ENCODE assay signal across 8 cellular contexts in genomic region chr19:1863308-1863637, GRCh38. TPM values are rescaled to one million over a fixed set of nuclear protein-coding genes. Genes with fewer than 3 reads are reported as not detected.
DNase-seq lines count a peak whose midpoint lies in the region; ATAC-seq and TF ChIP-seq lines count a peak whose summit lies in the region.

Gene KLF16 (minus strand): TSS chr19:1863579. CDS start chr19:1863497, 82 bp downstream.

- H3K4ac ChIP-seq in mesendoderm (ENCODE audit: low read depth, low read length) = peak within 1 kb of the TSS; percentile 98

- CTCF ChIA-PET in CD8-positive, alpha-beta T cell (lab: Charles Lee) = no interaction called here

- no peaks in the 10 kb centered on the region for H3K9me3 ChIP-seq in CD8-positive, alpha-beta T cell (ENCODE audit: low read length)

- DNase-seq in CD8-positive, alpha-beta T cell = no peak
- DNase-seq in brain microvascular endothelial cell (no peak), mesendoderm (no peak), NCI-H2227 treated with DMSO at 0.1 percent for 48 hours (lab: John Stamatoyannopoulos, UW) (no peak)
- DNase-seq in NK-92 treated with Interleukin-12 subunit alpha and Interleukin-12 subunit beta, amount 100 ng/mL, for 24 hours (lab: John Stamatoyannopoulos, UW) = no peak

- in situ Hi-C loops in brain microvascular endothelial cell (cut with HindIII; ENCODE audit: low pct_ligation_motif_present, low sequenced_read_pairs) = no loop called here

- H3K27me3 ChIP-seq in CD8-positive, alpha-beta T cell (ENCODE audit: insufficient read depth, low read length) = no peaks in the 10 kb centered on the region
- H3K27me3 ChIP-seq in brain microvascular endothelial cell (replicated peaks) (no peaks in the 10 kb centered on the region), mesendoderm (ENCODE audit: insufficient read depth, low read length, poor library complexity) (no peaks in the 10 kb centered on the region)

- ATAC-seq in CD8-positive, alpha-beta T cell = no peak
- ATAC-seq in HG02943 (IDR thresholded peaks at IDR 0.05; ENCODE audit: low read depth, unreplicated experiment) (peak; percentile 1), GM18870 (IDR thresholded peaks at IDR 0.05; ENCODE audit: unreplicated experiment) (no peak), GM21786 (IDR thresholded peaks at IDR 0.05; ENCODE audit: unreplicated experiment) (no peak)

- peak within 1 kb of the TSS; percentile 96 for H3K4me3 ChIP-seq in CD8-positive, alpha-beta T cell (ENCODE audit: low read depth, low read length)
- peak within 1 kb of the TSS; percentile 83 for H3K4me3 ChIP-seq in brain microvascular endothelial cell (ENCODE audit: low read depth, low read length)
- H3K4me3 ChIP-seq in mesendoderm (ENCODE audit: low read length) = peak within 1 kb of the TSS; percentile 88

- peak within 1 kb of the TSS; percentile 71 for H3K27ac ChIP-seq in CD8-positive, alpha-beta T cell (ENCODE audit: low read depth, low read length)
- peak within 1 kb of the TSS; percentile 85 for H3K27ac ChIP-seq in brain microvascular endothelial cell
- peak within 1 kb of the TSS; percentile 92 for H3K27ac ChIP-seq in mesendoderm (ENCODE audit: low read depth, low read length)

- TF ChIP-seq CTCF in CD8-positive, alpha-beta T cell (IDR thresholded peaks at IDR 0.05) = no peak
- TF ChIP-seq CTCF in brain microvascular endothelial cell (IDR thresholded peaks at IDR 0.05; ENCODE audit: low read depth, low read length, missing control alignments) = no peak

- H3K36me3 Mint-ChIP-seq in CD8-positive, alpha-beta T cell = peaks cover 6% of the 10 kb centered on the region

- peak within 1 kb of the TSS; percentile 27 for H2BK5ac ChIP-seq in mesendoderm (ENCODE audit: low read length)

- H2AK5ac ChIP-seq in mesendoderm (ENCODE audit: low read length) = no peak within 1 kb of the TSS

- peaks cover 36% of the 10 kb centered on the region for H3K4me1 Mint-ChIP-seq in CD8-positive, alpha-beta T cell (ENCODE audit: low read depth)

- H3K36me3 ChIP-seq in CD8-positive, alpha-beta T cell (ENCODE audit: insufficient read depth, low read length) = no peaks in the 10 kb centered on the region
- H3K36me3 ChIP-seq in brain microvascular endothelial cell (replicated peaks) (no peaks in the 10 kb centered on the region), mesendoderm (ENCODE audit: control insufficient read depth, insufficient read depth, low read length) (no peaks in the 10 kb centered on the region)

- H3K27ac Mint-ChIP-seq in CD8-positive, alpha-beta T cell = peak within 1 kb of the TSS; percentile 93

- H2BK15ac ChIP-seq in mesendoderm (replicated peaks; ENCODE audit: low read depth) = peak within 1 kb of the TSS; percentile 10

- peak within 1 kb of the TSS; percentile 94 for H3K9ac ChIP-seq in mesendoderm (ENCODE audit: low read length)

- WGBS in mesendoderm (ENCODE audit: extremely low coverage, insufficient coverage, low lambda C conversion rate) = no CpG with 5 or more reads among the region's 66 CpGs

- POLR2A ChIA-PET in CD8-positive, alpha-beta T cell (lab: Charles Lee) = no interaction called here

- H3K79me1 ChIP-seq in mesendoderm (ENCODE audit: low read length) = peaks cover 10% of the 10 kb centered on the region

- H3K23ac ChIP-seq in mesendoderm (ENCODE audit: low read length) = no peak within 1 kb of the TSS

- H4K5ac ChIP-seq in mesendoderm (ENCODE audit: low read length) = no peak within 1 kb of the TSS

- peak within 1 kb of the TSS; percentile 84 for H3K4me2 ChIP-seq in mesendoderm (ENCODE audit: low read length)

- peak within 1 kb of the TSS; percentile 96 for H3K18ac ChIP-seq in mesendoderm (ENCODE audit: low read length)

- intact Hi-C loops in CD8-positive, alpha-beta T cell (cut with DNase I, micrococcal nuclease) = loop anchor here (1.0 to 5.0 kb wide), 7 partner anchors 15 to 1644 kb away; partner anchors contain the start of genes ATP8B3 (in 1 of the 2), FZR1 (in 1 of the 2), IZUMO4 (in 1 of the 2) and MOB3A (in 1 of the 2)

- peak within 1 kb of the TSS; percentile 93 for H3K4me3 Mint-ChIP-seq in CD8-positive, alpha-beta T cell

- H3K56ac ChIP-seq in mesendoderm (ENCODE audit: low read length) = peak within 1 kb of the TSS; percentile 93

- H3K4me1 ChIP-seq in CD8-positive, alpha-beta T cell (ENCODE audit: insufficient read depth, low read length) = peaks cover 49% of the 10 kb centered on the region
- H3K4me1 ChIP-seq in mesendoderm (ENCODE audit: control insufficient read depth, low read depth, low read length) = peaks cover 10% of the 10 kb centered on the region

- H3K9me3 Mint-ChIP-seq in CD8-positive, alpha-beta T cell = no peaks in the 10 kb centered on the region

- peaks cover 40% of the 10 kb centered on the region for H3K79me2 ChIP-seq in mesendoderm (ENCODE audit: control insufficient read depth, insufficient read depth, low read length)

- peak within 1 kb of the TSS; percentile 69 for H2BK120ac ChIP-seq in mesendoderm (ENCODE audit: low read depth, low read length)

- H3K27me3 Mint-ChIP-seq in CD8-positive, alpha-beta T cell (ENCODE audit: low read depth) = no peaks in the 10 kb centered on the region

- H4K8ac ChIP-seq in mesendoderm (ENCODE audit: low read depth, low read length) = peak within 1 kb of the TSS; percentile 82

RNA-seq across cellular contexts. Expression of gene KLF16, which starts in this region (rescaled TPM):
- 10 to 100 TPM; 85.7 to 88.7 TPM for total RNA-seq in CD8-positive, alpha-beta T cell
- 32.7 TPM for polyA plus RNA-seq in mesendoderm (2013, experiment 1 of 2)
- polyA plus RNA-seq in mesendoderm (2013, experiment 2 of 2) = 33.5 TPM
